Comparison of ENCODE assay signal across 1 cellular context in the genomic region with DNA sequence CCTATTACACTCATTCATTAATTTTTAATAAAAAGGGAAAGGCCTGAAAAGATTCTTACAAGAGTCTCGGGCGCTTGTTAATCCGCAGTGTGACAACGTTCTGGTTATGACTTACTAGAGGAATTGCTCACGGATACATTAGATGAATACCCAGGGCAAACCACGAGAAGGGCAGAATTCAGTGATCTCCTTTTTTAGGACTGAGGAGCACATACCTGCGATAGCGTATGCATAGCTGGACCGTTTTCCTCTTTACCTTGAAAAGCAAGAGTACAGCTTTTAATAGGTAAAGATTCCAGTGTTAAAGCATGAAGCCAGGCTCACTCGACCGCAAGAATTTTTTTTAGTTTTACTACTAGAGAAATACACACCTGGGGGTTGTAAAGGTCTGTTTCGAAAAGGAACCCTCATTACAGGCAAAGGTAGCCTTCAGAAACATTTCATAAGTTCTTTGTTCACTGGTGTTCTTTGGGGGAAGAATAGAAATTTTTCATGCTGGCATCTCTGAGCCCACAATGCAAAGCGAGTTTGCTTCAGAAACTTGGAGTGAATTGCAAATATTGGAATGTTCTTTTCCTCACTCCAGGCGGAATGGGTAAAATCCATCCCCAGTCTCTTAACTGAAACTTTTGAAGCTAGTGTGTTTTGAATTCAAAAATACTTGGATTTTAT.
TF ChIP-seq lines count a peak whose summit lies in the region.

No MANE protein-coding gene starts in this region.

TF ChIP-seq in HCT116, 20 proteins besides CTCF, POLR2A, EP300 and RAD21 (continued from another document):
- TF ChIP-seq TCF7L2 (IDR thresholded peaks at IDR 0.05; ENCODE audit: borderline replicate concordance, extremely low read depth, insufficient read depth, insufficient read length) (no peak), JUND (IDR thresholded peaks at IDR 0.05) (no peak)
